In genomic region chr9:125261501-125262216, GRCh38 we compare ENCODE assay signal across 1 cellular context.
TF ChIP-seq lines count a peak whose summit lies in the region.

Gene GAPVD1 (plus strand): TSS chr9:125261826. CDS start chr9:125298922, 37,096 bp downstream.

TF ChIP-seq in HepG2, 621 proteins besides CTCF, POLR2A, EP300 and RAD21 (continued from another document and continues in another):
- TF ChIP-seq THAP8 (CRISPR knock-in tag; IDR thresholded peaks at IDR 0.05; ENCODE audit: borderline replicate concordance) (peak; percentile 60; the same call in 1 of the 2 replicates), RBM39 (IDR thresholded peaks at IDR 0.05; ENCODE audit: low read depth, low read length, poor library complexity, severe bottlenecking) (peak; percentile 89), ZFP90 (CRISPR knock-in tag; IDR thresholded peaks at IDR 0.05; ENCODE audit: borderline replicate concordance) (peak; percentile 54; the same call in 1 of the 2 replicates), ZNF543 (CRISPR knock-in tag; IDR thresholded peaks at IDR 0.05) (peak; percentile 88), ZFP82 (CRISPR knock-in tag; IDR thresholded peaks at IDR 0.05; ENCODE audit: borderline replicate concordance) (0 out of 2 replicates have a peak, but pooled peaks have one; percentile 74), ELF4 (CRISPR knock-in tag; IDR thresholded peaks at IDR 0.05; ENCODE audit: borderline replicate concordance) (peak; percentile 97), MTA1 (CRISPR knock-in tag; IDR thresholded peaks at IDR 0.05; ENCODE audit: borderline replicate concordance) (peak; percentile 83; the same call in 1 of the 2 replicates), POLR2AphosphoS5 (IDR thresholded peaks at IDR 0.05; ENCODE audit: low read depth, low read length) (peak; percentile 87), NFE2L2 (IDR thresholded peaks at IDR 0.05; ENCODE audit: low read length) (no peak), RXRB (CRISPR knock-in tag; IDR thresholded peaks at IDR 0.05; ENCODE audit: borderline replicate concordance) (peak; percentile 8; the same call in 1 of the 2 replicates), FOXP1 (IDR thresholded peaks at IDR 0.05) (no peak), FOXP1 (CRISPR knock-in tag; IDR thresholded peaks at IDR 0.05) (no peak), ZBTB39 (CRISPR knock-in tag; IDR thresholded peaks at IDR 0.05) (peak; percentile 77), POLR2G (IDR thresholded peaks at IDR 0.05; ENCODE audit: low read depth, low read length) (peak; percentile 91), RBAK (CRISPR knock-in tag; IDR thresholded peaks at IDR 0.05) (no peak), ZSCAN5A (CRISPR knock-in tag; IDR thresholded peaks at IDR 0.05; ENCODE audit: borderline replicate concordance) (peak; percentile 41; the same call in 1 of the 2 replicates), PHB2 (IDR thresholded peaks at IDR 0.05; ENCODE audit: partially characterized antibody) (no peak), ZBTB33 (CRISPR knock-in tag; IDR thresholded peaks at IDR 0.05) (0 out of 2 replicates have a peak, but pooled peaks have one; percentile 10), BORCS8-MEF2B (CRISPR knock-in tag; IDR thresholded peaks at IDR 0.05) (peak; percentile 74), ELF3 (CRISPR knock-in tag; IDR thresholded peaks at IDR 0.05) (peak; percentile 97), ZNF430 (CRISPR knock-in tag; IDR thresholded peaks at IDR 0.05) (peak; percentile 59; the same call in 1 of the 2 replicates), ZNF841 (CRISPR knock-in tag; IDR thresholded peaks at IDR 0.05; ENCODE audit: borderline replicate concordance) (no peak; the same call in 1 of the 2 replicates), GATA4 (IDR thresholded peaks at IDR 0.05; ENCODE audit: borderline replicate concordance, low read depth) (0 out of 2 replicates have a peak, but pooled peaks have one; percentile 18), ZNF781 (CRISPR knock-in tag; IDR thresholded peaks at IDR 0.05; ENCODE audit: borderline replicate concordance, not compliant biosample characterization) (no peak), CREM (IDR thresholded peaks at IDR 0.05) (no peak), CREM (CRISPR knock-in tag; IDR thresholded peaks at IDR 0.05) (no peak), KDM3A (CRISPR knock-in tag; IDR thresholded peaks at IDR 0.05; ENCODE audit: low read depth) (0 out of 2 replicates have a peak, but pooled peaks have one; percentile 13), ARHGAP35 (CRISPR knock-in tag; IDR thresholded peaks at IDR 0.05; ENCODE audit: borderline replicate concordance) (peak; percentile 87; the same call in 1 of the 2 replicates), TEAD3 (CRISPR knock-in tag; optimal IDR thresholded peaks at IDR 0.05; ENCODE audit: borderline replicate concordance) (peak; percentile 7), CREB3 (CRISPR knock-in tag; IDR thresholded peaks at IDR 0.05) (no peak), SNAPC2 (CRISPR knock-in tag; IDR thresholded peaks at IDR 0.05) (0 out of 2 replicates have a peak, but pooled peaks have one; percentile 63), ZNF674 (CRISPR knock-in tag; IDR thresholded peaks at IDR 0.05; ENCODE audit: low read depth) (no peak), CCAR2 (optimal IDR thresholded peaks at IDR 0.05; ENCODE audit: low read depth, low read length) (no peak), NBN (conservative IDR thresholded peaks at IDR 0.05) (no peak), ZNF773 (CRISPR knock-in tag; IDR thresholded peaks at IDR 0.05; ENCODE audit: borderline replicate concordance) (peak; percentile 30; the same call in 1 of the 2 replicates), TIGD3 (CRISPR knock-in tag; IDR thresholded peaks at IDR 0.05; ENCODE audit: borderline replicate concordance) (peak; percentile 73; the same call in 1 of the 2 replicates), ZNF629 (CRISPR knock-in tag; conservative IDR thresholded peaks at IDR 0.05) (0 out of 2 replicates have a peak, but pooled peaks have one; percentile 5), SRSF9 (IDR thresholded peaks at IDR 0.05; ENCODE audit: borderline replicate concordance, insufficient read depth, low read depth, low read length, poor library complexity, severe bottlenecking) (no peak), ZNF646 (CRISPR knock-in tag; IDR thresholded peaks at IDR 0.05) (peak; percentile 34; the same call in 1 of the 2 replicates), ZNF501 (CRISPR knock-in tag; IDR thresholded peaks at IDR 0.05) (peak; percentile 95), ARNTL (CRISPR knock-in tag; IDR thresholded peaks at IDR 0.05) (peak; percentile 81), MXD1 (CRISPR knock-in tag; IDR thresholded peaks at IDR 0.05) (peak; percentile 92; the same call in 1 of the 2 replicates), ZNF709 (CRISPR knock-in tag; IDR thresholded peaks at IDR 0.05) (0 out of 2 replicates have a peak, but pooled peaks have one; percentile 27), SP1 (IDR thresholded peaks at IDR 0.05) (no peak), SP1 (CRISPR knock-in tag; IDR thresholded peaks at IDR 0.05) (no peak), ZBTB38 (CRISPR knock-in tag; IDR thresholded peaks at IDR 0.05) (peak; percentile 91; the same call in 1 of the 2 replicates), ZBTB14 (CRISPR knock-in tag; IDR thresholded peaks at IDR 0.05) (0 out of 2 replicates have a peak, but pooled peaks have one; percentile 26), SOX5 (CRISPR knock-in tag; IDR thresholded peaks at IDR 0.05; ENCODE audit: borderline replicate concordance) (no peak), SCMH1 (CRISPR knock-in tag; IDR thresholded peaks at IDR 0.05; ENCODE audit: borderline replicate concordance) (no peak), ZNF605 (CRISPR knock-in tag; IDR thresholded peaks at IDR 0.05) (no peak), BRD4 (CRISPR knock-in tag; IDR thresholded peaks at IDR 0.05) (peak; percentile 90), ZNF547 (CRISPR knock-in tag; IDR thresholded peaks at IDR 0.05) (no peak), ZBTB42 (CRISPR knock-in tag; IDR thresholded peaks at IDR 0.05) (no peak)
